Comparison of ENCODE assay signal across 7 cellular contexts in genomic region chr7:124651136-124651535, GRCh38.
"Had no signal": no experiment of that assay in that cellular context is flagged by ENCODE, and none has a peak within 500 bp of the region (broad histone marks: within the 10 kb centered on the region; RNA-seq: fewer than 3 reads in every experiment).

No MANE protein-coding gene starts in this region.

- H2AFZ ChIP-seq: GM23338 had no signal

- FAIRE-seq: H1, H54, HTR-8/SVneo had no signal

- H3K4me3 ChIP-seq: GM23338 had no signal

- DNase-seq: H9, HFFc6, KBM-7 had no signal

- H3K4me2 ChIP-seq: GM23338 had no signal
